1 cellular context compared by ENCODE assay signal in the genomic region with DNA sequence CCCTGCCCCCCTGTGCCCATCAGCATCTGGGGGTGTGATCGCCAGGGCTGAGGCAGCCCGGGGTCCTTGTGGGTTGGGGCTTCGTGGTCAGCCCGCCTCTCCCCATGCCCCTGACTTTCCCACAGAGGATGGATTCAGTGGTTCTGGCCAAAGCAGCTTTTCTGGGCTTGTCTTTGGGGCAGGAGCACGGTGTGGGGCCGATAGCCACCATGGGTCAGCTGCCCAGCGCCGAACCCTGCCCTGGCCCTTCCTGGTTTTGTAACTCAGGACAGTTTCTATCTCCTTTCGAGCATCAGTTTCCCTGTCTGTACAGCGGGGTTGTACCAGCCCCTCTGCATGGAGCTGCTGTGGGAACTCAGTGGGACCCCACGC.
TF ChIP-seq lines count a peak whose summit lies in the region.

No MANE protein-coding gene starts in this region.

TF ChIP-seq in H1, 55 proteins besides CTCF, POLR2A, EP300 and RAD21:
- no peak for TF ChIP-seq CBX5 (IDR thresholded peaks at IDR 0.05; ENCODE audit: low read depth, low read length)
- no peak for TF ChIP-seq KDM4A (IDR thresholded peaks at IDR 0.05; ENCODE audit: low read depth, low read length, severe bottlenecking)
- no peak for TF ChIP-seq FOSL1 (IDR thresholded peaks at IDR 0.05; ENCODE audit: insufficient read depth, low read depth, low read length)
- TF ChIP-seq CREB1 (IDR thresholded peaks at IDR 0.05): no peak
